ENCODE assay signal across 11 cellular contexts in the genomic region with DNA sequence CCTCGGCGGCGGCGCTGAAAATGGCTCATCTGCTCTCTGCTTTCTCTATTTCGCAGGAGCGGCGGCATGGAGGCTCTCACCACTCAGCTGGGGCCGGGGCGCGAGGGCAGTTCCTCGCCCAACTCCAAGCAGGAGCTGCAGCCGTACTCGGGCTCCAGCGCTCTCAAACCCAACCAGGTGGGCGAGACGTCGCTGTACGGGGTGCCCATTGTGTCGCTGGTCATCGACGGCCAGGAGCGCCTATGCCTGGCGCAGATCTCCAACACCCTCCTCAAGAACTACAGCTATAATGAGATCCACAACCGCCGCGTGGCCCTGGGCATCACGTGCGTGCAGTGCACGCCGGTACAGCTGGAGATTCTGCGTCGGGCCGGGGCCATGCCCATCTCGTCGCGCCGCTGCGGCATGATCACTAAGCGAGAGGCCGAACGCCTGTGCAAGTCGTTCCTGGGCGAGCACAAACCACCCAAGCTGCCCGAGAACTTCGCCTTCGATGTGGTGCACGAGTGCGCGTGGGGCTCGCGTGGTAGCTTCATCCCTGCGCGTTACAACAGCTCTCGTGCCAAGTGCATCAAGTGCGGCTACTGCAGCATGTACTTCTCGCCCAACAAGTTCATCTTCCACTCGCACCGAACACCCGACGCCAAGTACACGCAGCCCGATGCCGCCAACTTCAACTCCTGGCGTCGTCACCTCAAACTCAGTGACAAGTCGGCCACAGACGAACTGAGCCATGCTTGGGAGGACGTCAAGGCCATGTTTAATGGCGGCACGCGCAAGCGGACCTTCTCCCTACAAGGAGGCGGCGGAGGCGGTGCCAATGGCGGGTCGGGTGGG. TPM values are rescaled to one million over a fixed set of nuclear protein-coding genes. Genes with fewer than 3 reads are reported as not detected.
DNase-seq lines count a peak whose midpoint lies in the region; ATAC-seq, FAIRE-seq and TF ChIP-seq lines count a peak whose summit lies in the region.
"Had no signal": no experiment of that assay in that cellular context is flagged by ENCODE, and none has a peak within 500 bp of the region (broad histone marks: within the 10 kb centered on the region; RNA-seq: fewer than 3 reads in every experiment).

No MANE protein-coding gene starts in this region.

- peaks cover 6% of the 10 kb centered on the region for H3K36me3 Mint-ChIP-seq in endothelial cell (ENCODE audit: low read depth, unreplicated experiment)

- H3K27ac Mint-ChIP-seq in endothelial cell (ENCODE audit: unreplicated experiment) = no peak overlapping the region

- H3K4me1 ChIP-seq in A549 (peaks cover 22% of the 10 kb centered on the region; the same call in 2 of the 3 replicates), ES-I3 (ENCODE audit: insufficient read depth, low read length) (peaks cover 6% of the 10 kb centered on the region), adipocyte (ENCODE audit: control insufficient read depth, insufficient read depth, low read length) (peaks cover 7% of the 10 kb centered on the region), muscle layer of duodenum (ENCODE audit: control insufficient read depth in 1 of 2, insufficient read depth in 2 of 2, low read length in 2 of 2) (peaks cover 0 to 66% of the 10 kb centered on the region in 2 donors)

- H3K4me3 ChIP-seq in A549 (peak overlapping the region; percentile 39), adipocyte (ENCODE audit: low read length) (peak overlapping the region; percentile 71), muscle layer of duodenum (ENCODE audit: low read depth in 1 of 2, low read length in 2 of 2) (peak overlapping the region; percentile 26 to 57)

- DNase-seq in A549 (ENCODE audit: low read depth in 1 of 2, low spot score in 1 of 2) (peak in 1 of 2 experiments; percentile 30), adipocyte (ENCODE audit: low read depth) (no peak), COR-L47 (lab: John Stamatoyannopoulos, UW) (no peak), NCI-H2029 (lab: John Stamatoyannopoulos, UW) (no peak), endothelial cell (ENCODE audit: low spot score) (no peak), MV-4-11 (lab: John Stamatoyannopoulos, UW) (no peak)
- DNase-seq: DND-41 had no signal

- no peak for FAIRE-seq in A549 (lab: Jason Lieb, UNC)

- H3K9me3 ChIP-seq in A549 (no peaks in the 10 kb centered on the region), ES-I3 (ENCODE audit: control insufficient read depth, insufficient read depth, low read length) (no peaks in the 10 kb centered on the region), adipocyte (ENCODE audit: control insufficient read depth, low read length) (no peaks in the 10 kb centered on the region), muscle layer of duodenum (ENCODE audit: control insufficient read depth in 1 of 2, low read length in 2 of 2) (no peaks in the 10 kb centered on the region)
- H3K9me3 ChIP-seq: prostate gland had no signal

- WGBS in A549 (ENCODE audit: missing lambda C conversion rate) = 75% methylated on average over 57 of the region's 77 CpGs

- no peak for TF ChIP-seq EP300 in A549 (IDR thresholded peaks at IDR 0.05)

- POLR2A ChIA-PET in A549 (lab: Yijun Ruan, JAX) = interaction anchor here (1.1 kb wide), 1 partner anchor 306 kb away, joined by 3 read pairs; no protein-coding TSS in a partner anchor

- TF ChIP-seq RAD21 in A549 (conservative IDR thresholded peaks at IDR 0.05 in 1 of 2, IDR thresholded peaks at IDR 0.05 in 1 of 2) = no peak

- H3K27me3 ChIP-seq in adipocyte (replicated peaks; ENCODE audit: control insufficient read depth, insufficient read depth, low read length) (peaks cover 80% of the 10 kb centered on the region), muscle layer of duodenum (ENCODE audit: low read depth, low read length) (peaks cover 78% of the 10 kb centered on the region)

- peaks cover 30% of the 10 kb centered on the region for H3K4me1 Mint-ChIP-seq in endothelial cell (ENCODE audit: unreplicated experiment)

- H3K36me3 ChIP-seq in ES-I3 (ENCODE audit: insufficient read depth, low read length) = no peaks in the 10 kb centered on the region
- no peaks in the 10 kb centered on the region for H3K36me3 ChIP-seq in adipocyte (ENCODE audit: control insufficient read depth, insufficient read depth, low read length, severe bottlenecking)
- H3K36me3 ChIP-seq in muscle layer of duodenum (ENCODE audit: control insufficient read depth in 1 of 2, insufficient read depth in 2 of 2, low read length in 2 of 2) = no peaks in the 10 kb centered on the region
- H3K36me3 ChIP-seq: prostate gland had no signal

- ATAC-seq in A549 = peak in 1 of 2 experiments; percentile 11; a peak in 3 of 6 replicates

- H3K9ac ChIP-seq in ES-I3 (ENCODE audit: low read depth, low read length) (peak overlapping the region; percentile 6; the same call in 1 of the 2 replicates), adipocyte (ENCODE audit: low read length) (no peak overlapping the region)
- H3K9ac ChIP-seq: KMS-11 had no signal

- H3K9me3 Mint-ChIP-seq in endothelial cell (ENCODE audit: unreplicated experiment) = no peaks in the 10 kb centered on the region

- peaks cover 38% of the 10 kb centered on the region for H3K27me3 Mint-ChIP-seq in endothelial cell (ENCODE audit: unreplicated experiment)

- peak overlapping the region; percentile 91 for H3K4me2 ChIP-seq in A549
- H3K4me2 ChIP-seq: KMS-11 had no signal

- TF ChIP-seq CTCF in A549 (IDR thresholded peaks at IDR 0.05) (no peak), endothelial cell (IDR thresholded peaks at IDR 0.05; ENCODE audit: unreplicated experiment) (no peak)

- H3K4me3 Mint-ChIP-seq in endothelial cell (ENCODE audit: unreplicated experiment) = no peak overlapping the region

- CTCF ChIA-PET in A549 (lab: Yijun Ruan, JAX) = interaction anchor here (0.6 to 5.0 kb wide), 5 partner anchors 9 to 329 kb away, joined by 3 to 26 read pairs (median 3); no protein-coding TSS in a partner anchor

- no peak for TF ChIP-seq POLR2A in A549 (IDR thresholded peaks at IDR 0.05; ENCODE audit: low read length)

- H3K27ac ChIP-seq in A549 (no peak overlapping the region), muscle layer of duodenum (ENCODE audit: low read length) (no peak overlapping the region)
- H3K27ac ChIP-seq: KMS-11, prostate gland had no signal

TF ChIP-seq in A549, 52 proteins besides CTCF, POLR2A, EP300 and RAD21 (continues in another document):
- TF ChIP-seq CEBPB (IDR thresholded peaks at IDR 0.05) (no peak), NPAS2 (CRISPR knock-in tag; IDR thresholded peaks at IDR 0.05; ENCODE audit: borderline replicate concordance) (no peak), PBX3 (IDR thresholded peaks at IDR 0.05) (no peak), HEYL (CRISPR knock-in tag; IDR thresholded peaks at IDR 0.05) (no peak), ZSCAN20 (CRISPR knock-in tag; IDR thresholded peaks at IDR 0.05) (no peak), HES2 (IDR thresholded peaks at IDR 0.05) (no peak), HOXB13 (CRISPR knock-in tag; IDR thresholded peaks at IDR 0.05; ENCODE audit: low read depth) (no peak), MAFK (IDR thresholded peaks at IDR 0.05; ENCODE audit: partially characterized antibody) (no peak), FOSB (CRISPR knock-in tag; IDR thresholded peaks at IDR 0.05) (no peak), BHLHE40 (IDR thresholded peaks at IDR 0.05; ENCODE audit: low read depth, low read length) (no peak), SMC3 (IDR thresholded peaks at IDR 0.05) (no peak), RNF2 (IDR thresholded peaks at IDR 0.05; ENCODE audit: borderline replicate concordance, low read depth) (no peak), KDM5A (IDR thresholded peaks at IDR 0.05) (no peak), FOXS1 (CRISPR knock-in tag; IDR thresholded peaks at IDR 0.05) (no peak), TP53 (CRISPR knock-in tag; IDR thresholded peaks at IDR 0.05) (no peak)
- TF ChIP-seq, protein P1, sequence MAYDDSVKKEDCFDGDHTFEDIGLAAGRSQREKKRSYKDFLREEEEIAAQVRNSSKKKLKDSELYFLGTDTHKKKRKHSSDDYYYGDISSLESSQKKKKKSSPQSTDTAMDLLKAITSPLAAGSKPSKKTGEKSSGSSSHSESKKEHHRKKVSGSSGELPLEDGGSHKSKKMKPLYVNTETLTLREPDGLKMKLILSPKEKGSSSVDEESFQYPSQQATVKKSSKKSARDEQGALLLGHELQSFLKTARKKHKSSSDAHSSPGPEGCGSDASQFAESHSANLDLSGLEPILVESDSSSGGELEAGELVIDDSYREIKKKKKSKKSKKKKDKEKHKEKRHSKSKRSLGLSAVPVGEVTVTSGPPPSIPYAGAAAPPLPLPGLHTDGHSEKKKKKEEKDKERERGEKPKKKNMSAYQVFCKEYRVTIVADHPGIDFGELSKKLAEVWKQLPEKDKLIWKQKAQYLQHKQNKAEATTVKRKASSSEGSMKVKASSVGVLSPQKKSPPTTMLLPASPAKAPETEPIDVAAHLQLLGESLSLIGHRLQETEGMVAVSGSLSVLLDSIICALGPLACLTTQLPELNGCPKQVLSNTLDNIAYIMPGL (CRISPR knock-in tag; IDR thresholded peaks at IDR 0.05; ENCODE audit: borderline replicate concordance) = no peak

RNA-seq across cellular contexts. Expression of gene SKOR1, which starts 0.8 kb away (rescaled TPM):
- polyA plus RNA-seq in A549 (2011; rRNA removed) (0.03 TPM in 2 replicates), A549 (2017; fragmentation: RNase III; extraction: RNeasy Plus Mini Kit Qiagen cat#74134 plus additional on column Dnase treatment) (0.04 to 0.11 TPM (median 0.05 TPM) in 3 replicates)
- 0.01 and 0.06 TPM in 2 replicates for polyA plus RNA-seq in A549 (2012; cell fraction: cytosol; rRNA removed)
- polyA plus RNA-seq in A549 (2012; cell fraction: nucleus; rRNA removed) = 0.19 and 0.28 TPM in 2 replicates
- polyA minus RNA-seq in A549 (2011; rRNA and poly(A)+ RNA removed) = 0.10 and 0.12 TPM in 2 replicates
- total RNA-seq in endothelial cell (ENCODE audit: unreplicated experiment) = 0.21 TPM

RNA-seq across cellular contexts. Expression of gene RNU6-1, which starts 13.7 kb away (rescaled TPM):
- polyA plus RNA-seq in A549 (2011; rRNA removed) (not detected in 2 replicates), A549 (2017; fragmentation: RNase III; extraction: RNeasy Plus Mini Kit Qiagen cat#74134 plus additional on column Dnase treatment) (not detected in 3 replicates)
- polyA plus RNA-seq in A549 (2012; cell fraction: cytosol; rRNA removed) = not detected in 2 replicates
- polyA plus RNA-seq in A549 (2012; cell fraction: nucleus; rRNA removed) = not detected in 2 replicates
- polyA minus RNA-seq in A549 (2011; rRNA and poly(A)+ RNA removed) = under 0.01 TPM in 1 of 2 replicates, not detected in the other
- total RNA-seq in endothelial cell (ENCODE audit: unreplicated experiment) = not detected
- total RNA-seq: prostate gland had no signal
